ENCODE assay signal across 1 cellular context in the genomic region with DNA sequence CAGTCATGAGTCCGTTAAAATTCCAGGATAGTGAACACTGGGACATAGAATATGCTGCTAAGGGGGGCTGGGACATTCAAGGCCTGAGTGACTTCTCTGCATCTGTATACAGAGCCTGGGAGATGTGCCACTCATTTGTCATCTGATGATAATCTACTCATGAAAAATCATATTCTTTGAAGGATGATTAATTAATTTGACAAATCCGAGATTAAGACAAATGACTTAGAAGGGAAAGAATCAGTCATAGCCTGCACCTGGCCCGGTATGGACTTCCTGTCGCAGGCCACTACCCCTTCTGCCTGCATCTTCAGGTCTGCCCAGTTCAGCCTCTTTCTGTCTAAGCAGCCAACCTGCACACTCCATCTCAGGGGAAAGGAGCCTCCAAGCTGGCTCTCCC.
TF ChIP-seq lines count a peak whose summit lies in the region.

No MANE protein-coding gene starts in this region.

TF ChIP-seq in GM12878, 131 proteins besides CTCF, POLR2A, EP300 and RAD21:
- TF ChIP-seq LARP7 (IDR thresholded peaks at IDR 0.05), result no peak
- no peak for TF ChIP-seq FOS (IDR thresholded peaks at IDR 0.05; ENCODE audit: borderline replicate concordance, extremely low read depth, insufficient read length)
- no peak for TF ChIP-seq NKRF (conservative IDR thresholded peaks at IDR 0.05)
- TF ChIP-seq NFXL1 (IDR thresholded peaks at IDR 0.05; ENCODE audit: borderline replicate concordance), result no peak
